ENCODE assay signal across 18 cellular contexts in the genomic region with DNA sequence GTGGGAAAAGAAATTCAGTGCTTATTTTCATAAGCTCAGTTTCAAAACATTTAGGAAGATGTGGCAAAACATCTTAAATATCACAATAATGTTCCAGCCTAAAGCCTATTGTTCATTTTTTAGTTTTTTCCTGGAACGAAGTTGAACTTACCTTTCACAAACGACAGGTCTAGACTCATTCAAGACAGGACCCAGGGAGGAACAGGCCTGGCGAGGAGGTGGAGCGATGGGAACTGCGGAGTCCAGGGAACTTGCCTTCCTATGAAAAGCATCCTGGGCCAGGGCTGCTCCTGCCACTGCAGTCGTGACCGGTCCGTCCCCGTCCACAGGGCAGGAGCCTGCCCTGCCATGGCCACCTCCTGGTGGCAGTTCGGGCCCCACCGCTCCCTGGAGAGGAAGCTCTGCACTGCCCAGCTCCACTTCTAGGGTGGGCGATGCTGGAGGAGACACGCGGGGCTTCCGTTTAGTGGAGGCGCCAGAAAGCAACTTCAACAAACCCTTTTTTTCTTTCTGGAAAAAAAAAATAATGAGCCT.
DNase-seq lines count a peak whose midpoint lies in the region; ATAC-seq, FAIRE-seq and TF ChIP-seq lines count a peak whose summit lies in the region.
"Had no signal": no experiment of that assay in that cellular context is flagged by ENCODE, and none has a peak within 500 bp of the region (broad histone marks: within the 10 kb centered on the region; RNA-seq: fewer than 3 reads in every experiment).

No MANE protein-coding gene starts in this region.

- H4K8ac ChIP-seq in H9 (replicated peaks; ENCODE audit: insufficient read length, low read depth, low read length) (no peak overlapping the region), trophoblast cell (ENCODE audit: low read depth, low read length) (no peak overlapping the region)

- H3K27ac ChIP-seq in H9 (ENCODE audit: insufficient read length, low read depth, low read length), result no peak overlapping the region
- no peak overlapping the region for H3K27ac ChIP-seq in foreskin keratinocyte
- no peak overlapping the region for H3K27ac ChIP-seq in trophoblast cell (ENCODE audit: low read depth, low read length)
- H3K27ac ChIP-seq in body of pancreas, result no peak overlapping the region
- no peak overlapping the region for H3K27ac ChIP-seq in Peyer's patch
- H3K27ac ChIP-seq: C4-2B, HL-60 had no signal

- H2BK120ac ChIP-seq in H9 (ENCODE audit: low read depth, low read length, poor library complexity, severe bottlenecking) (no peak overlapping the region), trophoblast cell (ENCODE audit: insufficient read depth, low read length, poor library complexity) (no peak overlapping the region)

- no peak overlapping the region for H3K56ac ChIP-seq in H9 (ENCODE audit: insufficient read length, low read depth, low read length)

- H3K18ac ChIP-seq in H9 (ENCODE audit: insufficient read length, low read depth, low read length), result no peak overlapping the region
- H3K18ac ChIP-seq in trophoblast cell (ENCODE audit: low read length), result no peak overlapping the region

- DNase-seq in H9 (no peak), bronchial epithelial cell (ENCODE audit: low read depth) (peak; percentile 59), foreskin keratinocyte (peak; percentile 18 to 41), trophoblast cell (no peak), NCI-H2196 (lab: John Stamatoyannopoulos, UW; ENCODE audit: unreplicated experiment) (no peak), body of pancreas (no peak), Peyer's patch (no peak)
- DNase-seq: CD4-positive, alpha-beta memory T cell; DMS53; GF-D8; GOT3; HFFc6 had no signal

- H3K4ac ChIP-seq in H9 (ENCODE audit: low read depth, low read length) (no peak overlapping the region), trophoblast cell (ENCODE audit: low read depth, low read length) (no peak overlapping the region)

- H3K36me3 Mint-ChIP-seq in H9 (ENCODE audit: insufficient read depth in 1 of 3, low read depth in 3 of 3), result peaks cover 3 to 23% (median 14%) of the 10 kb centered on the region in 3 experiments; a peak in 6 of 7 replicates
- H3K36me3 Mint-ChIP-seq: CD4-positive, alpha-beta memory T cell had no signal

- H3T11ph ChIP-seq in H9 (ENCODE audit: low read length), result no peak overlapping the region

- H2BK15ac ChIP-seq in H9 (ENCODE audit: low read depth, low read length), result no peak overlapping the region

- no peak overlapping the region for H2AFZ ChIP-seq in H9 (ENCODE audit: low read length)
- H2AFZ ChIP-seq in trophoblast cell (ENCODE audit: insufficient read depth, low read length, poor library complexity), result no peak overlapping the region

- H3K9ac ChIP-seq in H9 (ENCODE audit: extremely low read depth, insufficient read length, low read length) (no peak overlapping the region), trophoblast cell (ENCODE audit: low read length) (no peak overlapping the region)

- H3K4me1 Mint-ChIP-seq in H9, result peaks cover 22 to 25% of the 10 kb centered on the region in 2 experiments
- H3K4me1 Mint-ChIP-seq: B cell; CD4-positive, alpha-beta memory T cell had no signal

- H4K5ac ChIP-seq in H9 (ENCODE audit: insufficient read length, low read depth, low read length), result no peak overlapping the region

- H3K27me3 Mint-ChIP-seq in H9 (ENCODE audit: low read depth), result no peaks in the 10 kb centered on the region
- H3K27me3 Mint-ChIP-seq: B cell had no signal

- H3K14ac ChIP-seq in H9 (ENCODE audit: insufficient read depth, low read length), result no peak overlapping the region
- no peak overlapping the region for H3K14ac ChIP-seq in trophoblast cell (ENCODE audit: low read length)

- no peaks in the 10 kb centered on the region; a peak in 1 of 5 replicates for H3K9me3 Mint-ChIP-seq in H9
- H3K9me3 Mint-ChIP-seq: CD4-positive, alpha-beta memory T cell; HFFc6 had no signal

- peaks cover 3% of the 10 kb centered on the region; the same call in 1 of the 2 replicates for H3K4me1 ChIP-seq in H9 (ENCODE audit: insufficient read depth, low read length)
- H3K4me1 ChIP-seq in foreskin keratinocyte, result peaks cover 11% of the 10 kb centered on the region
- peaks cover 3 to 6% of the 10 kb centered on the region in 2 experiments for H3K4me1 ChIP-seq in trophoblast cell (ENCODE audit: control insufficient read depth in 1 of 2, insufficient read depth in 2 of 2, low read length in 2 of 2)
- peaks cover 11% of the 10 kb centered on the region for H3K4me1 ChIP-seq in body of pancreas
- H3K4me1 ChIP-seq in Peyer's patch, result no peaks in the 10 kb centered on the region
- H3K4me1 ChIP-seq: HAP-1 had no signal

- intact Hi-C loops in body of pancreas (cut with DNase I), result no loop called here

- H3K36me3 ChIP-seq in bronchial epithelial cell (ENCODE audit: control insufficient read depth, insufficient read depth, low read length), result peaks cover 9% of the 10 kb centered on the region
- H3K36me3 ChIP-seq in trophoblast cell (ENCODE audit: control insufficient read depth in 1 of 2, insufficient read depth in 2 of 2, low read length in 2 of 2), result peaks cover 12 to 22% of the 10 kb centered on the region in 2 experiments
- H3K36me3 ChIP-seq in body of pancreas (replicated peaks in 1 of 2; ENCODE audit: insufficient read depth in 1 of 2, low read depth in 2 of 2), result peaks cover 12% of the 10 kb centered on the region in 2 donors
- peaks cover 0 to 60% (median 0%) of the 10 kb centered on the region in 3 donors for H3K36me3 ChIP-seq in Peyer's patch
- H3K36me3 ChIP-seq: HAP-1 had no signal

- H3K4me3 Mint-ChIP-seq in H9, result no peak overlapping the region
- H3K4me3 Mint-ChIP-seq: B cell; CD4-positive, alpha-beta memory T cell; HFFc6 had no signal

- peak; percentile 68 for ATAC-seq in foreskin keratinocyte
- no peak for ATAC-seq in body of pancreas

- H3K79me1 ChIP-seq in H9 (ENCODE audit: insufficient read depth, low read depth, low read length, poor library complexity, severe bottlenecking), result no peaks in the 10 kb centered on the region
- H3K79me1 ChIP-seq in trophoblast cell (ENCODE audit: low read length), result no peaks in the 10 kb centered on the region

- H3K79me2 ChIP-seq in H9 (ENCODE audit: insufficient read depth, low read length), result no peaks in the 10 kb centered on the region
- H3K79me2 ChIP-seq in trophoblast cell (ENCODE audit: control insufficient read depth, insufficient read depth, low read length, poor library complexity), result no peaks in the 10 kb centered on the region

- no peak overlapping the region for H3K4me3 ChIP-seq in bronchial epithelial cell (ENCODE audit: low read depth, low read length)
- no peak overlapping the region for H3K4me3 ChIP-seq in trophoblast cell (ENCODE audit: low read depth, low read length)
- no peak overlapping the region for H3K4me3 ChIP-seq in body of pancreas
- H3K4me3 ChIP-seq in Peyer's patch, result no peak overlapping the region
- H3K4me3 ChIP-seq: HAP-1 had no signal

- FAIRE-seq in bronchial epithelial cell (lab: Jason Lieb, UNC), result no peak
- FAIRE-seq: A204.1, GM19239 had no signal

- no CpG with 5 or more reads among the region's 16 CpGs for WGBS in H9 (ENCODE audit: extremely low coverage, insufficient read length, low lambda C conversion rate)
- no CpG with 5 or more reads among the region's 16 CpGs for WGBS in trophoblast cell (ENCODE audit: extremely low coverage, insufficient coverage, insufficient read length)
- 93 to 96% methylated on average over 14 to 16 of the region's 16 CpGs for WGBS in body of pancreas, 2 donors

- no peak overlapping the region for H4K12ac ChIP-seq in trophoblast cell (ENCODE audit: low read depth, low read length)

- H3K23ac ChIP-seq in H9 (ENCODE audit: insufficient read length, low read depth, low read length), result no peak overlapping the region
- peak overlapping the region; percentile 91 for H3K23ac ChIP-seq in trophoblast cell (ENCODE audit: low read length)

- H2AK5ac ChIP-seq in H9 (ENCODE audit: insufficient read length, low read length), result no peak overlapping the region
- H2AK5ac ChIP-seq in trophoblast cell (ENCODE audit: low read length), result no peak overlapping the region

- H2BK5ac ChIP-seq in H9 (ENCODE audit: insufficient read length, low read length), result no peak overlapping the region
- no peak overlapping the region for H2BK5ac ChIP-seq in trophoblast cell (ENCODE audit: low read depth, low read length, poor library complexity)

- H3K9me3 ChIP-seq in H9 (ENCODE audit: control insufficient read depth, low read depth, low read length), result no peaks in the 10 kb centered on the region
- no peaks in the 10 kb centered on the region for H3K9me3 ChIP-seq in trophoblast cell (ENCODE audit: insufficient read depth, low read depth, low read length)
- H3K9me3 ChIP-seq in body of pancreas, result no peaks in the 10 kb centered on the region
- H3K9me3 ChIP-seq in Peyer's patch, result no peaks in the 10 kb centered on the region
- H3K9me3 ChIP-seq: HAP-1 had no signal

- TF ChIP-seq POLR2A in body of pancreas (IDR thresholded peaks at IDR 0.05) (no peak), Peyer's patch (IDR thresholded peaks at IDR 0.05) (no peak)

- no peak overlapping the region for H2BK20ac ChIP-seq in H9 (ENCODE audit: low read depth, low read length, poor library complexity, severe bottlenecking)

- H4K20me1 ChIP-seq in H9 (ENCODE audit: control insufficient read depth, insufficient read depth, insufficient read length), result no peaks in the 10 kb centered on the region

- H2BK12ac ChIP-seq in H9 (ENCODE audit: insufficient read length, low read depth, low read length) (no peak overlapping the region), trophoblast cell (ENCODE audit: low read length) (no peak overlapping the region)

- TF ChIP-seq CTCF in H9 (conservative IDR thresholded peaks at IDR 0.05) (no peak), bronchial epithelial cell (IDR thresholded peaks at IDR 0.05; ENCODE audit: insufficient read depth, low read length, severe bottlenecking) (no peak), foreskin keratinocyte (conservative IDR thresholded peaks at IDR 0.05) (no peak), body of pancreas (IDR thresholded peaks at IDR 0.05) (no peak), Peyer's patch (IDR thresholded peaks at IDR 0.05) (no peak)

- H3K23me2 ChIP-seq in H9 (ENCODE audit: insufficient read length, low read depth, low read length, poor library complexity, severe bottlenecking), result no peaks in the 10 kb centered on the region

- H4K91ac ChIP-seq in H9 (ENCODE audit: insufficient read length, low read depth, low read length) (no peak overlapping the region), trophoblast cell (ENCODE audit: low read depth, low read length) (no peak overlapping the region)

- H3K4me2 ChIP-seq in H9 (ENCODE audit: insufficient read depth, insufficient read length, low read length) (no peak overlapping the region), trophoblast cell (ENCODE audit: low read length) (no peak overlapping the region)

- peak overlapping the region in 2 of 3 experiments; percentile 45 to 62; a peak in 2 of 7 replicates for H3K27ac Mint-ChIP-seq in H9
- H3K27ac Mint-ChIP-seq: B cell, HFFc6 had no signal

- no peaks in the 10 kb centered on the region for H3K27me3 ChIP-seq in H9 (ENCODE audit: insufficient read depth, low read length)
- no peaks in the 10 kb centered on the region for H3K27me3 ChIP-seq in bronchial epithelial cell (ENCODE audit: control insufficient read depth, insufficient read depth, low read length)
- H3K27me3 ChIP-seq in foreskin keratinocyte, result no peaks in the 10 kb centered on the region
- no peaks in the 10 kb centered on the region for H3K27me3 ChIP-seq in trophoblast cell (ENCODE audit: insufficient read depth, low read length)
- no peaks in the 10 kb centered on the region for H3K27me3 ChIP-seq in body of pancreas
- H3K27me3 ChIP-seq in Peyer's patch, result no peaks in the 10 kb centered on the region

Comparison
In these comparisons a context has a peak if more than half of its experiments do, and no peak if none do; other contexts are left out.
1. DNase-seq: peak in bronchial epithelial cell (single experiment) and foreskin keratinocyte (2 of 2); none in H9 (single experiment), trophoblast cell (0 of 2), NCI-H2196 (single experiment), body of pancreas (0 of 4) and Peyer's patch (0 of 3).